Comparison of ENCODE assay signal across 26 cellular contexts in genomic region chr13:83549671-83550070, GRCh38.
"Had no signal": no experiment of that assay in that cellular context is flagged by ENCODE, and none has a peak within 500 bp of the region (broad histone marks: within the 10 kb centered on the region; RNA-seq: fewer than 3 reads in every experiment).

No MANE protein-coding gene starts in this region.

- H3K4me2 ChIP-seq: hepatocyte had no signal

- H2AFZ ChIP-seq: hepatocyte had no signal

- H3K4me3 Mint-ChIP-seq: natural killer cell; stimulated activated effector memory CD8-positive, alpha-beta T cell treated with anti-CD3 and anti-CD28 coated beads, Interleukin-12 subunit alpha, Interleukin-12 subunit beta, amount 100 ng/mL, for 72 hours had no signal

- ATAC-seq: gastrocnemius medialis; heart left ventricle; left cardiac atrium; left lung; natural killer cell; psoas muscle; right cardiac atrium; stimulated activated effector memory CD8-positive, alpha-beta T cell treated with anti-CD3 and anti-CD28 coated beads, Interleukin-12 subunit alpha, Interleukin-12 subunit beta, amount 100 ng/mL, for 72 hours had no signal

- H3K9me3 ChIP-seq: gastrocnemius medialis, left lung, ovary, psoas muscle, sigmoid colon, stomach, thyroid gland, vagina had no signal

- H3K27me3 ChIP-seq: gastrocnemius medialis, heart left ventricle, hepatocyte, left lung, ovary, sigmoid colon, stomach, thyroid gland, vagina had no signal

- H3K27ac Mint-ChIP-seq: natural killer cell; stimulated activated effector memory CD8-positive, alpha-beta T cell treated with anti-CD3 and anti-CD28 coated beads, Interleukin-12 subunit alpha, Interleukin-12 subunit beta, amount 100 ng/mL, for 72 hours had no signal

- H3K36me3 Mint-ChIP-seq: natural killer cell; stimulated activated effector memory CD8-positive, alpha-beta T cell treated with anti-CD3 and anti-CD28 coated beads, Interleukin-12 subunit alpha, Interleukin-12 subunit beta, amount 100 ng/mL, for 72 hours had no signal

- H3K4me1 ChIP-seq: gastrocnemius medialis, heart left ventricle, left lung, psoas muscle, sigmoid colon, stomach, thyroid gland, vagina had no signal

- H3K4me3 ChIP-seq: coronary artery, gastrocnemius medialis, heart left ventricle, hepatocyte, left lung, ovary, psoas muscle, sigmoid colon, stomach, thyroid gland, vagina had no signal

- H3K36me3 ChIP-seq: gastrocnemius medialis, heart left ventricle, left lung, ovary, sigmoid colon, stomach, thyroid gland, vagina had no signal

- H3K27ac ChIP-seq: coronary artery, gastrocnemius medialis, heart left ventricle, hepatocyte, left lung, ovary, psoas muscle, sigmoid colon, stomach, thyroid gland, vagina had no signal

- H3K79me2 ChIP-seq: hepatocyte had no signal

- DNase-seq: dermis blood vessel endothelial cell; effector memory CD4-positive, alpha-beta T cell; erythroblast; gastrocnemius medialis; heart left ventricle; left cardiac atrium; left lung; mesendoderm; midbrain; natural killer cell; occipital lobe; ovary; posterior cingulate gyrus; psoas muscle; right cardiac atrium; sigmoid colon; stimulated activated CD4-positive, alpha-beta T cell treated with anti-CD3 and anti-CD28 coated beads, Interleukin-2, amount 100 ng/mL, for 24 hours; stimulated activated CD4-positive, alpha-beta T cell treated with anti-CD3 and anti-CD28 coated beads, Interleukin-4, amount 100 ng/mL, for 24 hours; stimulated activated naive CD4-positive, alpha-beta T cell treated with Interleukin-2 at 50 U/mL for 16 hours; stomach; thyroid gland; trophoblast cell had no signal

- H3K4me1 Mint-ChIP-seq: natural killer cell; stimulated activated effector memory CD8-positive, alpha-beta T cell treated with anti-CD3 and anti-CD28 coated beads, Interleukin-12 subunit alpha, Interleukin-12 subunit beta, amount 100 ng/mL, for 72 hours had no signal
